Comparison of ENCODE assay signal across 15 cellular contexts in the genomic region with DNA sequence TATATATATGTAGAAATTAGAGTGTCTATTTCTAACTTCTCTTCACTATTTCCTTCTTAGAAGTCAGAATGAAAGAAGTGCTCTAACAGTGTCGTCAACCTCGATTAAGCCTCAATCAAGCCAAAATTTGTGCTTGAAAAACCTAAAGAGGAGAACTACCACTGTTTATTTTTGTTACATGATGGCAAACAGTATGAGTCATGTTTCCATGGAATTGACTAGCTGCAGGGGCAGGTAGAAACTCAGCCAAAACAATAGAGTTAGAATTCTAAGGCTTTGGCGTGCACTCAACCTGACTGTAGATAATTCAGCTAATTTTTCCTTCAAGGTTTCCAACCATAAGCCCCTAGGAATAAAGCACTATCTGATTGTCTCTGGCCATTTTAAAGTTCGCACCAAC.
DNase-seq lines count a peak whose midpoint lies in the region; TF ChIP-seq lines count a peak whose summit lies in the region.
"Had no signal": no experiment of that assay in that cellular context is flagged by ENCODE, and none has a peak within 500 bp of the region (broad histone marks: within the 10 kb centered on the region; RNA-seq: fewer than 3 reads in every experiment).

No MANE protein-coding gene starts in this region.

- DNase-seq in NCI-H345 (lab: John Stamatoyannopoulos, UW) (peak; percentile 41), NCI-H345 treated with DMSO at 0.1 percent for 48 hours (lab: John Stamatoyannopoulos, UW; ENCODE audit: unreplicated experiment) (no peak), NCI-H146 (lab: John Stamatoyannopoulos, UW) (peak; percentile 32), astrocyte of the spinal cord (ENCODE audit: low read depth, low spot score) (peak; percentile 29), lung microvascular endothelial cell (ENCODE audit: low read depth in 2 of 2) (peak; percentile 77 to 84), SW480 (ENCODE audit: low spot score) (no peak), globus pallidus (ENCODE audit: low spot score) (no peak), Kasumi-1 (lab: John Stamatoyannopoulos, UW) (no peak)
- DNase-seq: activated naive CD8-positive, alpha-beta T cell treated with anti-CD3 and anti-CD28 coated beads, Interleukin-2, amount 10 ng/mL, durations not matched to agents 7 days and 5 days; CD4-positive, CD25-positive, alpha-beta regulatory T cell; glutamatergic neuron; NCI-H1048; NCI-H510A; psoas muscle; RPMI8226 had no signal

- in situ Hi-C loops in astrocyte of the spinal cord (cut with HindIII; ENCODE audit: low sequenced_read_pairs) = loop anchor here (25.0 kb wide), 1 partner anchor 666 kb away; no protein-coding TSS in a partner anchor

- TF ChIP-seq CTCF in astrocyte of the spinal cord (IDR thresholded peaks at IDR 0.05; ENCODE audit: low read depth, low read length) = no peak

- no peak overlapping the region for H3K4me3 ChIP-seq in astrocyte of the spinal cord (ENCODE audit: low read depth, low read length)
- H3K4me3 ChIP-seq: psoas muscle had no signal

Comparison
In these comparisons a context has a peak if more than half of its experiments do, and no peak if none do; other contexts are left out.
1. DNase-seq: peak in NCI-H345 (single experiment), NCI-H146 (single experiment), astrocyte of the spinal cord (single experiment) and lung microvascular endothelial cell (2 of 2); none in NCI-H345 treated with DMSO at 0.1 percent for 48 hours (single experiment), SW480 (single experiment), globus pallidus (single experiment) and Kasumi-1 (0 of 2).